Comparison of ENCODE assay signal across 10 cellular contexts in the genomic region with DNA sequence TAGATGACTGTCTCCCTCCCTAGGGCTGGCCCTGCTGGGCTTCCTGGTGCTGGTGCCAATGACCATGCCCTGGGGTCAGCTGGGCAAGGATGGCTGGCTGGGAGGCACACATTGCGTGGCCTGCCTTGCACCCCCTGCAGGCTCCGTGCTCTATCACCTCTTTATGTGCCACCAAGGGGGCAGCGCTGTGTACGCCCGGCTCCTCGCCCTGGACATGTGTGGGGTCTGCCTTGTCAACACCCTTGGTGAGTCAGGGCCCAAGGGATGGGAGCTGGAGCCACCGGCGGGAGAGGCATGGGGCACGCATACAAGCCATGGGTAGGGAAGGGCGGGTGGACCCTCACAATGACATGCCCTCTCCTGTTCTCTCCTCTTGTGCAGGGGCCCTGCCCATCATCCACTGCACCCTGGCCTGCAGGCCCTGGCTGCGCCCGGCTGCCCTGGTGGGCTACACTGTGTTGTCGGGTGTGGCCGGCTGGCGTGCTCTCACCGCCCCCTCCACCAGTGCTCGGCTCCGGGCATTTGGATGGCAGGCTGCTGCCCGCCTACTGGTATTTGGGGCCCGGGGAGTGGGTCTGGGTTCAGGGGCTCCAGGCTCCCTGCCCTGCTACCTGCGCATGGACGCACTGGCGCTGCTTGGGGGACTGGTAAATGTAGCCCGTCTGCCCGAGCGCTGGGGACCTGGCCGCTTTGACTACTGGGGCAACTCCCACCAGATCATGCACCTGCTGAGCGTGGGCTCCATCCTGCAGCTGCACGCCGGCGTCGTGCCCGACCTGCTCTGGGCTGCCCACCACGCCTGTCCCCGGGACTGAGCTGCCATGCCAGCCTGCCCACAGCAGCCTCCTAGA. TPM values are rescaled to one million over a fixed set of nuclear protein-coding genes. Genes with fewer than 3 reads are reported as not detected.
DNase-seq lines count a peak whose midpoint lies in the region; ATAC-seq and TF ChIP-seq lines count a peak whose summit lies in the region.
"Had no signal": no experiment of that assay in that cellular context is flagged by ENCODE, and none has a peak within 500 bp of the region (broad histone marks: within the 10 kb centered on the region; RNA-seq: fewer than 3 reads in every experiment).

No MANE protein-coding gene starts in this region.

- peaks cover 20% of the 10 kb centered on the region for H3K4me1 ChIP-seq in OCI-LY3 (ENCODE audit: low read length)

- H3K27ac Mint-ChIP-seq in activated CD8-positive, alpha-beta memory T cell treated with anti-CD3 and anti-CD28 coated beads, Interleukin-2, amount 10 ng/mL, durations not matched to agents 7 days and 5 days = peak overlapping the region; percentile 60
- H3K27ac Mint-ChIP-seq in central memory CD8-positive, alpha-beta T cell (ENCODE audit: low read depth) = no peak overlapping the region
- H3K27ac Mint-ChIP-seq in progenitor cell of endocrine pancreas = no peak overlapping the region

- peaks cover 40% of the 10 kb centered on the region for H3K36me3 ChIP-seq in OCI-LY3 (replicated peaks; ENCODE audit: low read depth, low read length)

- 82 to 88% methylated on average over 7 to 28 of the region's 35 CpGs for WGBS in lower leg skin, 2 donors

- TF ChIP-seq CTCF in OCI-LY3 (IDR thresholded peaks at IDR 0.05; ENCODE audit: low read depth, low read length) (0 out of 2 replicates have a peak, but pooled peaks have one; percentile 7), progenitor cell of endocrine pancreas (IDR thresholded peaks at IDR 0.05; ENCODE audit: unreplicated experiment) (no peak), lower leg skin (IDR thresholded peaks at IDR 0.05) (no peak)

- ATAC-seq in activated CD8-positive, alpha-beta memory T cell treated with anti-CD3 and anti-CD28 coated beads, Interleukin-2, amount 10 ng/mL, durations not matched to agents 7 days and 5 days = no peak
- ATAC-seq in central memory CD8-positive, alpha-beta T cell (replicated peaks; ENCODE audit: extremely low read depth, poor library complexity, severe bottlenecking) = no peak
- no peak for ATAC-seq in GM18907 (IDR thresholded peaks at IDR 0.05; ENCODE audit: unreplicated experiment)

- intact Hi-C loops in lower leg skin (cut with DNase I; ENCODE audit: low total_unique reads) = no loop called here

- H3K36me3 Mint-ChIP-seq in activated CD8-positive, alpha-beta memory T cell treated with anti-CD3 and anti-CD28 coated beads, Interleukin-2, amount 10 ng/mL, durations not matched to agents 7 days and 5 days = peaks cover 16% of the 10 kb centered on the region
- no peaks in the 10 kb centered on the region for H3K36me3 Mint-ChIP-seq in central memory CD8-positive, alpha-beta T cell (ENCODE audit: insufficient read depth)
- H3K36me3 Mint-ChIP-seq in progenitor cell of endocrine pancreas (ENCODE audit: insufficient read depth) = no peaks in the 10 kb centered on the region

- H3K27ac ChIP-seq in OCI-LY3 (ENCODE audit: low read length) = no peak overlapping the region

- DNase-seq in activated CD8-positive, alpha-beta memory T cell treated with anti-CD3 and anti-CD28 coated beads, Interleukin-2, amount 10 ng/mL, durations not matched to agents 7 days and 5 days = no peak
- no peak for DNase-seq in activated CD8-positive, alpha-beta memory T cell treated with anti-CD3 and anti-CD28 coated beads, Interleukin-2, amount 50 U/mL, for 4 hours
- no peak for DNase-seq in central memory CD8-positive, alpha-beta T cell (ENCODE audit: low spot score in 2 of 2)
- DNase-seq in progenitor cell of endocrine pancreas (ENCODE audit: low spot score, unreplicated experiment) (no peak), 8988T (no peak), lower leg skin (ENCODE audit: low spot score in 2 of 2) (no peak)

- peaks cover 26% of the 10 kb centered on the region for H3K4me1 Mint-ChIP-seq in activated CD8-positive, alpha-beta memory T cell treated with anti-CD3 and anti-CD28 coated beads, Interleukin-2, amount 10 ng/mL, durations not matched to agents 7 days and 5 days
- H3K4me1 Mint-ChIP-seq in central memory CD8-positive, alpha-beta T cell = peaks cover 15% of the 10 kb centered on the region
- H3K4me1 Mint-ChIP-seq in progenitor cell of endocrine pancreas (ENCODE audit: low read depth) = no peaks in the 10 kb centered on the region

- H4K20me1 ChIP-seq in OCI-LY3 (ENCODE audit: insufficient read depth, low read length) = peaks cover 29% of the 10 kb centered on the region

- no peak overlapping the region for H3K9ac ChIP-seq in OCI-LY3 (ENCODE audit: low read length)

- peak overlapping the region; percentile 97 for H3K4me3 ChIP-seq in OCI-LY3 (ENCODE audit: low read length)
- H3K4me3 ChIP-seq in lower leg skin (ENCODE audit: low read depth, poor library complexity, severe bottlenecking) = no peak overlapping the region

- H2AFZ ChIP-seq in OCI-LY3 (ENCODE audit: low read depth, low read length) = no peak overlapping the region

- H3K27me3 ChIP-seq in OCI-LY3 (ENCODE audit: low read depth, low read length) = no peaks in the 10 kb centered on the region

- H3K9me3 Mint-ChIP-seq in activated CD8-positive, alpha-beta memory T cell treated with anti-CD3 and anti-CD28 coated beads, Interleukin-2, amount 10 ng/mL, durations not matched to agents 7 days and 5 days (ENCODE audit: low read depth) = no peaks in the 10 kb centered on the region
- H3K9me3 Mint-ChIP-seq in central memory CD8-positive, alpha-beta T cell = no peaks in the 10 kb centered on the region
- H3K9me3 Mint-ChIP-seq in progenitor cell of endocrine pancreas (ENCODE audit: low read depth) = no peaks in the 10 kb centered on the region

- H3K4me2 ChIP-seq in OCI-LY3 (ENCODE audit: low read length) = peak overlapping the region; percentile 79

- H3K4me3 Mint-ChIP-seq in activated CD8-positive, alpha-beta memory T cell treated with anti-CD3 and anti-CD28 coated beads, Interleukin-2, amount 10 ng/mL, durations not matched to agents 7 days and 5 days = peak overlapping the region; percentile 73
- H3K4me3 Mint-ChIP-seq in central memory CD8-positive, alpha-beta T cell = peak overlapping the region; percentile 70
- peak overlapping the region; percentile 63 for H3K4me3 Mint-ChIP-seq in progenitor cell of endocrine pancreas (ENCODE audit: low read depth)

- no peaks in the 10 kb centered on the region for H3K9me3 ChIP-seq in OCI-LY3 (ENCODE audit: insufficient read depth, low read length)

- H3K27me3 Mint-ChIP-seq in activated CD8-positive, alpha-beta memory T cell treated with anti-CD3 and anti-CD28 coated beads, Interleukin-2, amount 10 ng/mL, durations not matched to agents 7 days and 5 days = peaks cover 9% of the 10 kb centered on the region
- H3K27me3 Mint-ChIP-seq in central memory CD8-positive, alpha-beta T cell = peaks cover 23% of the 10 kb centered on the region
- peaks cover 15% of the 10 kb centered on the region for H3K27me3 Mint-ChIP-seq in progenitor cell of endocrine pancreas

- TF ChIP-seq POLR2A in lower leg skin (IDR thresholded peaks at IDR 0.05) = no peak

- H3K79me2 ChIP-seq in OCI-LY3 (ENCODE audit: low read length) = peaks cover 28% of the 10 kb centered on the region

- CTCF ChIA-PET in activated CD8-positive, alpha-beta memory T cell treated with anti-CD3 and anti-CD28 coated beads, Interleukin-2, amount 10 ng/mL, durations not matched to agents 7 days and 5 days (lab: Charles Lee) = interaction anchor here (1.1 to 2.2 kb wide), 2 partner anchors 44 to 57 kb away, joined by 4 to 10 read pairs; no protein-coding TSS in a partner anchor

RNA-seq across cellular contexts. Expression of a gene that starts 2.2 kb away (rescaled TPM):
- total RNA-seq in activated CD8-positive, alpha-beta memory T cell treated with anti-CD3 and anti-CD28 coated beads, Interleukin-2, amount 10 ng/mL, durations not matched to agents 7 days and 5 days = 10 to 100 TPM; 58.7 to 62.9 TPM
- total RNA-seq in progenitor cell of endocrine pancreas = 13.0 and 13.1 TPM in 2 replicates
- total RNA-seq in lower leg skin = 10 to 100 TPM in 2 of 4 donors, 1 to 10 TPM in 2; 6.2 to 17.9 (median 10.6) TPM

RNA-seq across cellular contexts. Expression of a gene that starts 7.3 kb away (rescaled TPM):
- total RNA-seq in activated CD8-positive, alpha-beta memory T cell treated with anti-CD3 and anti-CD28 coated beads, Interleukin-2, amount 10 ng/mL, durations not matched to agents 7 days and 5 days = under 1 TPM; 0.35 to 0.40 TPM
- 0.31 and 0.47 TPM in 2 replicates for total RNA-seq in progenitor cell of endocrine pancreas
- total RNA-seq in lower leg skin = 1 to 10 TPM; 1.9 to 3.8 (median 2.5) TPM
- total RNA-seq: osteoblast had no signal

RNA-seq across cellular contexts. Expression of a gene that starts 8.9 kb away (rescaled TPM):
- 100 to 1,000 TPM; 146 to 199 TPM for total RNA-seq in activated CD8-positive, alpha-beta memory T cell treated with anti-CD3 and anti-CD28 coated beads, Interleukin-2, amount 10 ng/mL, durations not matched to agents 7 days and 5 days
- 33.7 and 36.5 TPM in 2 replicates for total RNA-seq in progenitor cell of endocrine pancreas
- total RNA-seq in lower leg skin = 1 to 10 TPM; 3.0 to 7.4 (median 3.9) TPM

RNA-seq across cellular contexts. Expression of a gene that starts 41.4 kb away (rescaled TPM):
- under 1 TPM; 0.09 to 0.15 TPM for total RNA-seq in activated CD8-positive, alpha-beta memory T cell treated with anti-CD3 and anti-CD28 coated beads, Interleukin-2, amount 10 ng/mL, durations not matched to agents 7 days and 5 days
- total RNA-seq in progenitor cell of endocrine pancreas = 2.2 and 2.9 TPM in 2 replicates
- under 1 TPM in 2 of 4 donors, not detected in 2; 0.15 to 0.23 TPM for total RNA-seq in lower leg skin
- total RNA-seq: osteoblast, RPMI7951 had no signal

RNA-seq across cellular contexts. Expression of a gene that starts 46.6 kb away (rescaled TPM):
- total RNA-seq in activated CD8-positive, alpha-beta memory T cell treated with anti-CD3 and anti-CD28 coated beads, Interleukin-2, amount 10 ng/mL, durations not matched to agents 7 days and 5 days = not detected
- total RNA-seq in progenitor cell of endocrine pancreas (563 and 578 TPM in 2 replicates), lower leg skin (not detected)
- total RNA-seq: RPMI7951 had no signal
